8 cellular contexts compared by ENCODE assay signal in genomic region chr15:52045795-52046298, GRCh38. TPM values are rescaled to one million over a fixed set of nuclear protein-coding genes. Genes with fewer than 3 reads are reported as not detected.
DNase-seq lines count a peak whose midpoint lies in the region; ATAC-seq and TF ChIP-seq lines count a peak whose summit lies in the region.
"Not testable (repeated sequence)": the region's sequence is repeated elsewhere in the genome, so short reads cannot be mapped to it uniquely, and the experiment has no call there.

No MANE protein-coding gene starts in this region.

- H3K36me3 ChIP-seq in DND-41 (ENCODE audit: insufficient read depth, low read length), result peaks cover 19% of the 10 kb centered on the region
- H3K36me3 ChIP-seq in OCI-LY7 (ENCODE audit: insufficient read depth, low read length), result peaks cover 46% of the 10 kb centered on the region
- H3K36me3 ChIP-seq in naive thymus-derived CD4-positive, alpha-beta T cell (ENCODE audit: control insufficient read depth in 2 of 3, insufficient read depth in 3 of 3, low read length in 3 of 3), result not testable (repeated sequence)
- H3K36me3 ChIP-seq in stomach, result peaks cover 4 to 35% (median 30%) of the 10 kb centered on the region in 4 donors

- not testable (repeated sequence) for BruUV-seq in OCI-LY7 (replicated peaks; lab: Mats Ljungman, UMichigan)

- ATAC-seq in DND-41 (ENCODE audit: insufficient read depth, low read depth) (peak; percentile 95), HG03378 (IDR thresholded peaks at IDR 0.05; ENCODE audit: unreplicated experiment) (peak; percentile 49)
- peak; percentile 81 for ATAC-seq in naive thymus-derived CD4-positive, alpha-beta T cell

- not testable (repeated sequence) for H3K9me2 ChIP-seq in OCI-LY7 (ENCODE audit: insufficient read depth, low read length)

- H3K27me3 Mint-ChIP-seq in naive thymus-derived CD4-positive, alpha-beta T cell, result not testable (repeated sequence)

- not testable (repeated sequence) for H3K27me3 ChIP-seq in DND-41 (ENCODE audit: insufficient read depth, low read length, poor library complexity); naive thymus-derived CD4-positive, alpha-beta T cell (ENCODE audit: control insufficient read depth in 2 of 2, insufficient read depth in 2 of 2, low read length in 2 of 2); stomach

- CTCF ChIA-PET in OCI-LY7 (lab: Charles Lee; ENCODE audit: unreplicated experiment), result not testable (repeated sequence)
- CTCF ChIA-PET in naive thymus-derived CD4-positive, alpha-beta T cell (lab: Charles Lee), result interaction anchor here (0.7 to 1.4 kb wide), 5 partner anchors 20 to 50 kb away, joined by 3 to 9 read pairs (median 3); no protein-coding TSS in a partner anchor

- not testable (repeated sequence) for H2AFZ ChIP-seq in DND-41 (ENCODE audit: low read depth, low read length)
- peak overlapping the region; percentile 14; the same call in 1 of the 2 replicates for H2AFZ ChIP-seq in OCI-LY7 (ENCODE audit: low read length)

- H3K27ac ChIP-seq in DND-41 (ENCODE audit: low read length) (peak overlapping the region; percentile 31), OCI-LY7 (ENCODE audit: low read depth, low read length, poor library complexity, severe bottlenecking) (peak overlapping the region; percentile 95), stomach (peak overlapping the region in 3 of 5 donors; percentile 5 to 36 (median 34))
- H3K27ac ChIP-seq in naive thymus-derived CD4-positive, alpha-beta T cell (ENCODE audit: low read depth, low read length), result peak overlapping the region; percentile 57

- H3K4me2 ChIP-seq in DND-41 (ENCODE audit: insufficient read depth, low read length), result not testable (repeated sequence)
- peak overlapping the region; percentile 86 for H3K4me2 ChIP-seq in OCI-LY7 (ENCODE audit: low read length)

- TF ChIP-seq POLR2A in stomach (IDR thresholded peaks at IDR 0.05), result not testable (repeated sequence)

- H3K9ac ChIP-seq in DND-41 (ENCODE audit: low read depth, low read length), result not testable (repeated sequence)

- POLR2A ChIA-PET in OCI-LY7 (lab: Charles Lee), result interaction anchor here (0.6 to 1.6 kb wide), 8 partner anchors 9 to 74 kb away, joined by 3 to 10 read pairs (median 4); no protein-coding TSS in a partner anchor
- POLR2A ChIA-PET in naive thymus-derived CD4-positive, alpha-beta T cell (lab: Charles Lee), result interaction anchor here (0.9 to 1.9 kb wide), 10 partner anchors 9 to 638 kb away, joined by 3 to 13 read pairs (median 4); partner anchors contain the start of gene LEO1

- peaks cover 0 to 30% (median 15%) of the 10 kb centered on the region in 5 donors for H3K36me3 Mint-ChIP-seq in naive thymus-derived CD4-positive, alpha-beta T cell

- H4K20me1 ChIP-seq in DND-41 (ENCODE audit: insufficient read depth, low read length), result peaks cover 12% of the 10 kb centered on the region; the same call in 1 of the 2 replicates
- not testable (repeated sequence) for H4K20me1 ChIP-seq in OCI-LY7 (ENCODE audit: insufficient read depth, low read length)

- not testable (repeated sequence) for H3K9me3 ChIP-seq in DND-41 (ENCODE audit: insufficient read depth, low read length, severe bottlenecking); OCI-LY7 (ENCODE audit: low read length); naive thymus-derived CD4-positive, alpha-beta T cell (ENCODE audit: control insufficient read depth in 2 of 3, low read length in 3 of 3); stomach

- 59 to 68% (median 61%) methylated on average over 8 of the region's 8 CpGs for WGBS in stomach, 5 donors

- H3K4me1 ChIP-seq in DND-41 (ENCODE audit: insufficient read depth, low read length) (peaks cover 26% of the 10 kb centered on the region), OCI-LY7 (ENCODE audit: insufficient read depth, low read length, poor library complexity, severe bottlenecking) (peaks cover 59% of the 10 kb centered on the region), stomach (peaks cover 41 to 81% (median 56%) of the 10 kb centered on the region in 4 donors)
- peaks cover 14 to 20% of the 10 kb centered on the region in 2 donors for H3K4me1 ChIP-seq in naive thymus-derived CD4-positive, alpha-beta T cell (ENCODE audit: control insufficient read depth in 2 of 2, insufficient read depth in 2 of 2, low read length in 2 of 2)

- peaks cover 76% of the 10 kb centered on the region for H3K79me2 ChIP-seq in DND-41 (ENCODE audit: insufficient read depth, low read length)
- H3K79me2 ChIP-seq in OCI-LY7 (ENCODE audit: insufficient read depth, low read depth, low read length), result peaks cover 73% of the 10 kb centered on the region

- peak overlapping the region; percentile 80 to 97 (median 87) for H3K27ac Mint-ChIP-seq in naive thymus-derived CD4-positive, alpha-beta T cell

- intact Hi-C loops in OCI-LY7 (cut with micrococcal nuclease; ENCODE audit: unreplicated experiment), result loop anchor here (1.0 kb wide), 1 partner anchor 26 kb away; no protein-coding TSS in a partner anchor
- intact Hi-C loops in naive thymus-derived CD4-positive, alpha-beta T cell (cut with micrococcal nuclease), result loop anchor here (1.0 to 10.0 kb wide), 6 partner anchors 27 to 221 kb away; partner anchors contain the start of genes MAPK6 (in 2 of the 2), LEO1 (in 1 of the 2) and TMOD3 (in 1 of the 2)
- intact Hi-C loops in stomach (cut with DNase I; ENCODE audit: low total_unique reads), result not testable (repeated sequence)

- H3K4me3 ChIP-seq in DND-41 (ENCODE audit: low read depth in 1 of 2, low read length in 2 of 2); stomach: not testable (repeated sequence)
- peak overlapping the region; percentile 52 for H3K4me3 ChIP-seq in OCI-LY7 (ENCODE audit: low read depth, low read length, poor library complexity, severe bottlenecking)
- peak overlapping the region; percentile 46 for H3K4me3 ChIP-seq in naive thymus-derived CD4-positive, alpha-beta T cell (ENCODE audit: low read length)

- peak; percentile 62 for DNase-seq in DND-41
- peak; percentile 86 for DNase-seq in OCI-LY7 (ENCODE audit: low spot score)
- peak; percentile 16 for DNase-seq in activated CD4-positive, alpha-beta T cell treated with anti-CD3 and anti-CD28 coated beads for 48 hours
- DNase-seq in activated naive CD4-positive, alpha-beta T cell treated with Interleukin-2 at 50 U/mL for 16 hours, result peak; percentile 11
- DNase-seq in effector CD8-positive, alpha-beta T cell (lab: John Stamatoyannopoulos, UW), result peak; percentile 11
- DNase-seq in naive thymus-derived CD4-positive, alpha-beta T cell, result peak in 7 of 9 donors; percentile 54 to 77 (median 72)
- not testable (repeated sequence) for DNase-seq in stomach

- H3K9me3 Mint-ChIP-seq in naive thymus-derived CD4-positive, alpha-beta T cell, result not testable (repeated sequence)

- not testable (repeated sequence) for TF ChIP-seq CTCF in DND-41 (IDR thresholded peaks at IDR 0.05; ENCODE audit: borderline replicate concordance, extremely low read depth, low read length, poor library complexity, severe bottlenecking)
- TF ChIP-seq CTCF in OCI-LY7 (conservative IDR thresholded peaks at IDR 0.05; ENCODE audit: low read length), result peak; percentile 66
- TF ChIP-seq CTCF in stomach (IDR thresholded peaks at IDR 0.05), result peak in 1 of 7 experiments; percentile 12

- not testable (repeated sequence) for TF ChIP-seq EP300 in stomach (IDR thresholded peaks at IDR 0.05)

- peak overlapping the region; percentile 48 to 87 (median 78) for H3K4me3 Mint-ChIP-seq in naive thymus-derived CD4-positive, alpha-beta T cell

- H3K4me1 Mint-ChIP-seq in naive thymus-derived CD4-positive, alpha-beta T cell, result peaks cover 29 to 66% (median 55%) of the 10 kb centered on the region in 7 donors

RNA-seq across cellular contexts. Expression of gene MAPK6, which starts 26.8 kb away (rescaled TPM):
- 19.8 and 25.9 TPM in 2 replicates for total RNA-seq in OCI-LY7 (2014; rRNA removed; shearing (Covaris generic))
- total RNA-seq in OCI-LY7 (2022), result 49.7 and 51.1 TPM in 2 replicates
- 10 to 100 TPM; 19.2 to 44.1 (median 25.3) TPM for total RNA-seq in naive thymus-derived CD4-positive, alpha-beta T cell
- 1 to 10 TPM; 5.1 to 6.0 TPM for polyA plus RNA-seq in naive thymus-derived CD4-positive, alpha-beta T cell
- 100 to 1,000 TPM in 1 of 5 donors, 10 to 100 TPM in 3, 1 to 10 TPM in 1; 2.3 to 159 (median 26.8) TPM for total RNA-seq in stomach
- 10 to 100 TPM in 2 of 3 donors, 1 to 10 TPM in 1; 8.3 to 13.3 (median 10.1) TPM for polyA plus RNA-seq in stomach

Comparison
In these comparisons a context has a peak if more than half of its experiments do, and no peak if none do; other contexts are left out.
1. H3K27ac ChIP-seq: peak in every context shown above with its lines; median percentile 95 in OCI-LY7; 57 in naive thymus-derived CD4-positive, alpha-beta T cell; 34 in stomach; 31 in DND-41.